Comparison of ENCODE assay signal across 12 cellular contexts in genomic region chr1:35454616-35455015, GRCh38.
DNase-seq lines count a peak whose midpoint lies in the region; ATAC-seq, FAIRE-seq and TF ChIP-seq lines count a peak whose summit lies in the region.
"Had no signal": no experiment of that assay in that cellular context is flagged by ENCODE, and none has a peak within 500 bp of the region (broad histone marks: within the 10 kb centered on the region; RNA-seq: fewer than 3 reads in every experiment).

No MANE protein-coding gene starts in this region.

- H2AFZ ChIP-seq in GM12878 (ENCODE audit: control insufficient read depth, low read depth, low read length) = no peak overlapping the region

- no peak overlapping the region for H3K4me3 ChIP-seq in GM12878
- no peak overlapping the region for H3K4me3 ChIP-seq in right lobe of liver

- peak; percentile 33 for DNase-seq in AG08395 (ENCODE audit: low spot score)
- DNase-seq in GM13977 (ENCODE audit: low spot score) = no peak
- DNase-seq in GM12878 (ENCODE audit: low read depth, low spot score) = no peak
- DNase-seq in right lobe of liver = no peak
- no peak for DNase-seq in NCI-H2196 treated with DMSO at 0.1 percent for 48 hours (lab: John Stamatoyannopoulos, UW; ENCODE audit: unreplicated experiment)
- no peak for DNase-seq in central memory CD4-positive, alpha-beta T cell
- no peak for DNase-seq in stimulated activated naive CD4-positive, alpha-beta T cell treated with Interleukin-2 at 50 U/mL for 16 hours (lab: John Stamatoyannopoulos, UW)
- DNase-seq: activated CD8-positive, alpha-beta memory T cell treated with anti-CD3 and anti-CD28 coated beads, Interleukin-2, amount 50 U/mL, for 48 hours; hypothalamus; OCI-M1; small intestine had no signal

- TF ChIP-seq POLR2A in GM12878 (IDR thresholded peaks at IDR 0.05; ENCODE audit: low read depth, low read length) (no peak), right lobe of liver (IDR thresholded peaks at IDR 0.05) (no peak)

- RAD21 ChIA-PET in GM12878 (lab: Charles Lee; ENCODE audit: unreplicated experiment) = interaction anchor here (1.2 to 7.7 kb wide), 6 partner anchors 15 to 114 kb away, joined by 3 to 139 read pairs (median 56); no protein-coding TSS in a partner anchor

- BruUV-seq in GM12878 (replicated peaks; lab: Mats Ljungman, UMichigan) = no TSS peak

- peaks cover 8 to 18% of the 10 kb centered on the region in 2 experiments; a peak in 3 of 4 replicates for H3K36me3 ChIP-seq in GM12878 (ENCODE audit: control insufficient read depth in 2 of 2, insufficient read depth in 2 of 2, low read length in 1 of 2)
- peaks cover 0 to 25% (median 9%) of the 10 kb centered on the region in 4 donors for H3K36me3 ChIP-seq in right lobe of liver

- 6% methylated on average over 1 of the region's 1 CpG for WGBS in GM12878 (ENCODE audit: insufficient coverage, insufficient replicate concordance, low lambda C conversion rate, missing lambda C conversion rate)
- WGBS in right lobe of liver (ENCODE audit: insufficient coverage, low coverage, low lambda C conversion rate, missing lambda C conversion rate) = 0% methylated on average over 1 of the region's 1 CpG

- H4K20me1 ChIP-seq in GM12878 (ENCODE audit: control insufficient read depth, insufficient read depth) = no peaks in the 10 kb centered on the region

- TF ChIP-seq EP300 in GM12878 (IDR thresholded peaks at IDR 0.05; ENCODE audit: borderline replicate concordance in 1 of 2, control insufficient read depth in 1 of 2, low read depth in 2 of 2, low read length in 2 of 2) = no peak

- CTCF ChIA-PET in GM12878 (lab: Yijun Ruan, JAX) = interaction anchor here (0.6 to 9.3 kb wide), 11 partner anchors 9 to 320 kb away, joined by 3 to 260 read pairs (median 4); no protein-coding TSS in a partner anchor

- SMC1A ChIA-PET in GM12878 (lab: Charles Lee; ENCODE audit: uncharacterized antibody, unreplicated experiment) = interaction anchor here (0.6 to 14.3 kb wide), 17 partner anchors 9 to 309 kb away, joined by 3 to 254 read pairs (median 5); partner anchors contain the start of genes KIAA0319L and NCDN

- peak overlapping the region; percentile 43; the same call in 1 of the 2 replicates for H3K27ac ChIP-seq in GM12878 (ENCODE audit: control insufficient read depth, insufficient read depth)
- H3K27ac ChIP-seq in right lobe of liver = peak overlapping the region in 2 of 3 donors; percentile 5 to 47

- no peaks in the 10 kb centered on the region for H3K9me3 ChIP-seq in GM12878 (replicated peaks; ENCODE audit: control insufficient read depth, insufficient read depth, low read length)
- H3K9me3 ChIP-seq in right lobe of liver = no peaks in the 10 kb centered on the region

- no peak overlapping the region for H3K4me2 ChIP-seq in GM12878 (ENCODE audit: control insufficient read depth, insufficient read depth)

- no peaks in the 10 kb centered on the region for H3K79me2 ChIP-seq in GM12878 (ENCODE audit: control insufficient read depth, insufficient read depth, low read length)

- intact Hi-C loops in GM12878 (cut with micrococcal nuclease; ENCODE audit: unreplicated experiment) (loop anchor here (5.0 kb wide), 2 partner anchors 263 to 318 kb away; partner anchors contain the start of gene C1orf216), right lobe of liver (cut with DNase I) (loop anchor here (5.0 kb wide), 2 partner anchors 108 to 113 kb away; no protein-coding TSS in a partner anchor)

- ATAC-seq in GM12878 (peak; percentile 57), right lobe of liver (peak; percentile 40 to 80 (median 58)), GM18858 (IDR thresholded peaks at IDR 0.05; ENCODE audit: unreplicated experiment) (no peak)

- in situ Hi-C loops in GM13977 (cut with MboI; ENCODE audit: low pct_unique_long_range_greater_than_20kb, low sequenced_read_pairs, unreplicated experiment) = loop anchor here (10.0 kb wide), 1 partner anchor 270 kb away; no protein-coding TSS in a partner anchor
- in situ Hi-C loops in GM12878 (cut with MboI) = loop anchor here (5.0 kb wide), 1 partner anchor 108 kb away; no protein-coding TSS in a partner anchor

- H3K4me1 ChIP-seq in GM12878 (ENCODE audit: control insufficient read depth, insufficient read depth, low read length) (no peaks in the 10 kb centered on the region), right lobe of liver (peaks cover 0 to 20% (median 9%) of the 10 kb centered on the region in 4 donors)

- peak; percentile 15 for TF ChIP-seq CTCF in GM13977 (IDR thresholded peaks at IDR 0.05; ENCODE audit: extremely low read depth, insufficient read depth, missing control alignments)
- 0 out of 6 replicates have a peak, but pooled peaks of 1 of the 3 experiments have one; percentile 6 for TF ChIP-seq CTCF in GM12878 (IDR thresholded peaks at IDR 0.05 in 2 of 3, conservative IDR thresholded peaks at IDR 0.05 in 1 of 3; ENCODE audit: control insufficient read depth in 2 of 3, extremely low read depth in 1 of 3, insufficient read depth in 1 of 3, low read depth in 3 of 3, low read length in 3 of 3)
- peak in 1 of 4 donors; percentile 13 for TF ChIP-seq CTCF in right lobe of liver (IDR thresholded peaks at IDR 0.05)

- no peak for FAIRE-seq in GM12878 (lab: Jason Lieb, UNC)
- FAIRE-seq: small intestine had no signal

- H3K27me3 ChIP-seq in GM12878 (replicated peaks in 1 of 2; ENCODE audit: control insufficient read depth in 2 of 2, insufficient read depth in 2 of 2, low read length in 1 of 2) (no peaks in the 10 kb centered on the region), right lobe of liver (no peaks in the 10 kb centered on the region)

- peak; percentile 17; the same call in 1 of the 2 replicates for TF ChIP-seq RAD21 in GM12878 (IDR thresholded peaks at IDR 0.05; ENCODE audit: insufficient read depth, low read depth, low read length)

- H3K9ac ChIP-seq in GM12878 (ENCODE audit: control insufficient read depth, insufficient read depth, low read length) = no peak overlapping the region

- POLR2A ChIA-PET in GM12878 (lab: Charles Lee) = interaction anchor here (0.6 to 1.2 kb wide), 8 partner anchors 13 to 145 kb away, joined by 3 to 7 read pairs (median 4); no protein-coding TSS in a partner anchor

TF ChIP-seq in GM12878, 131 proteins besides CTCF, POLR2A, EP300 and RAD21:
- TF ChIP-seq KAT2A (conservative IDR thresholded peaks at IDR 0.05; ENCODE audit: control insufficient read depth, low read depth, low read length) (no peak), BHLHE40 (IDR thresholded peaks at IDR 0.05; ENCODE audit: borderline replicate concordance in 1 of 2, low read depth in 2 of 2, low read length in 1 of 2) (no peak), DPF2 (IDR thresholded peaks at IDR 0.05) (no peak), TCF3 (IDR thresholded peaks at IDR 0.05; ENCODE audit: borderline replicate concordance, insufficient read depth, low read depth, low read length) (no peak), STAT3 (IDR thresholded peaks at IDR 0.05; ENCODE audit: low read depth, low read length) (no peak), ZNF384 (IDR thresholded peaks at IDR 0.05; ENCODE audit: borderline replicate concordance, low read depth, low read length) (no peak), ZBTB40 (IDR thresholded peaks at IDR 0.05; ENCODE audit: borderline replicate concordance) (no peak), ZZZ3 (IDR thresholded peaks at IDR 0.05; ENCODE audit: control insufficient read depth, insufficient read length, low read depth) (no peak)
